In genomic region chr7:106870983-106871410, GRCh38 we compare ENCODE assay signal across 8 cellular contexts. TPM values are rescaled to one million over a fixed set of nuclear protein-coding genes. Genes with fewer than 3 reads are reported as not detected.
DNase-seq lines count a peak whose midpoint lies in the region; ATAC-seq and TF ChIP-seq lines count a peak whose summit lies in the region.

No MANE protein-coding gene starts in this region.

- intact Hi-C loops in A673 (cut with micrococcal nuclease; ENCODE audit: unreplicated experiment): no loop called here

- H3K27ac ChIP-seq in CD4-positive, CD25-positive, alpha-beta regulatory T cell (ENCODE audit: insufficient read depth, low read length, poor library complexity, severe bottlenecking): no peak overlapping the region
- H3K27ac ChIP-seq in A673 (ENCODE audit: low read depth, low read length, poor library complexity, severe bottlenecking): no peak overlapping the region

- no TSS peak for BruUV-seq in A673 (replicated peaks; lab: Mats Ljungman, UMichigan)

- H3K27me3 Mint-ChIP-seq in CD4-positive, CD25-positive, alpha-beta regulatory T cell: no peaks in the 10 kb centered on the region

- peaks cover 56% of the 10 kb centered on the region for H3K4me1 ChIP-seq in CD4-positive, CD25-positive, alpha-beta regulatory T cell (ENCODE audit: control insufficient read depth, insufficient read depth, low read length, poor library complexity, severe bottlenecking)
- H3K4me1 ChIP-seq in A673 (ENCODE audit: insufficient read depth, low read length, poor library complexity, severe bottlenecking): peaks cover 25% of the 10 kb centered on the region

- H3K9me3 ChIP-seq in CD4-positive, CD25-positive, alpha-beta regulatory T cell (ENCODE audit: control insufficient read depth in 2 of 2, low read length in 2 of 2): peaks cover 0 to 2% of the 10 kb centered on the region in 2 experiments
- peaks cover 5% of the 10 kb centered on the region for H3K9me3 ChIP-seq in A673 (ENCODE audit: low read depth, low read length, poor library complexity, severe bottlenecking)

- H3K4me3 Mint-ChIP-seq in CD4-positive, CD25-positive, alpha-beta regulatory T cell: peak overlapping the region; percentile 45 to 87 (median 62)

- H3K9me3 Mint-ChIP-seq in CD4-positive, CD25-positive, alpha-beta regulatory T cell: peaks cover 0 to 5% (median 0%) of the 10 kb centered on the region in 7 donors

- DNase-seq in CD4-positive, CD25-positive, alpha-beta regulatory T cell: peak in 1 of 3 donors; percentile 58
- peak; percentile 10 for DNase-seq in astrocyte of the spinal cord (ENCODE audit: low read depth, low spot score)
- no peak for DNase-seq in A673 (ENCODE audit: low spot score)
- no peak for DNase-seq in HPDE6-E6E7 (ENCODE audit: extremely low spot score)
- no peak for DNase-seq in NCI-H187 (lab: John Stamatoyannopoulos, UW)
- DNase-seq in NCI-H524 (lab: John Stamatoyannopoulos, UW): no peak

- ATAC-seq in CD4-positive, CD25-positive, alpha-beta regulatory T cell (ENCODE audit: low read depth in 2 of 2): peak; percentile 70 to 75
- ATAC-seq in GM19452 (IDR thresholded peaks at IDR 0.05; ENCODE audit: unreplicated experiment): peak; percentile 90
- peak; percentile 86 for ATAC-seq in HG03432 (IDR thresholded peaks at IDR 0.05; ENCODE audit: unreplicated experiment)

- H3K36me3 ChIP-seq in CD4-positive, CD25-positive, alpha-beta regulatory T cell (ENCODE audit: control insufficient read depth, insufficient read depth, low read length): peaks cover 55% of the 10 kb centered on the region
- peaks cover 21% of the 10 kb centered on the region for H3K36me3 ChIP-seq in A673 (ENCODE audit: insufficient read depth, low read length, poor library complexity, severe bottlenecking)

- no peaks in the 10 kb centered on the region for H3K27me3 ChIP-seq in CD4-positive, CD25-positive, alpha-beta regulatory T cell (ENCODE audit: control insufficient read depth, insufficient read depth, low read length)
- no peaks in the 10 kb centered on the region for H3K27me3 ChIP-seq in A673 (replicated peaks; ENCODE audit: insufficient read depth, low read depth, low read length, poor library complexity)

- TF ChIP-seq CTCF in astrocyte of the spinal cord (IDR thresholded peaks at IDR 0.05; ENCODE audit: low read depth, low read length) (no peak), A673 (conservative IDR thresholded peaks at IDR 0.05; ENCODE audit: low read depth, low read length) (no peak)

- H3K27ac Mint-ChIP-seq in CD4-positive, CD25-positive, alpha-beta regulatory T cell: peak overlapping the region; percentile 7 to 88 (median 85)

- peaks cover 67% of the 10 kb centered on the region for H3K36me3 Mint-ChIP-seq in CD4-positive, CD25-positive, alpha-beta regulatory T cell

- H3K4me3 ChIP-seq in CD4-positive, CD25-positive, alpha-beta regulatory T cell (ENCODE audit: low read depth, low read length): peak overlapping the region; percentile 72
- H3K4me3 ChIP-seq in astrocyte of the spinal cord (ENCODE audit: low read depth, low read length) (no peak overlapping the region), A673 (ENCODE audit: low read depth, low read length, poor library complexity, severe bottlenecking) (no peak overlapping the region)

- POLR2A ChIA-PET in A673 (lab: Charles Lee; ENCODE audit: low non-redundant PET): no interaction called here

- H3K4me1 Mint-ChIP-seq in CD4-positive, CD25-positive, alpha-beta regulatory T cell: peaks cover 50 to 79% (median 68%) of the 10 kb centered on the region in 4 donors

- CTCF ChIA-PET in A673 (lab: Charles Lee): no interaction called here

- in situ Hi-C loops in astrocyte of the spinal cord (cut with HindIII; ENCODE audit: low sequenced_read_pairs): no loop called here

RNA-seq across cellular contexts. Expression of gene PIK3CG, which starts 5.9 kb away (rescaled TPM):
- 35.4 TPM for total RNA-seq in CD4-positive, CD25-positive, alpha-beta regulatory T cell
- polyA plus RNA-seq in CD4-positive, CD25-positive, alpha-beta regulatory T cell: 10 to 100 TPM; 16.8 to 25.2 (median 20.2) TPM
- 13.4 and 13.7 TPM in 2 replicates for total RNA-seq in A673 (2021)
